Comparison of ENCODE assay signal across 8 cellular contexts in the genomic region with DNA sequence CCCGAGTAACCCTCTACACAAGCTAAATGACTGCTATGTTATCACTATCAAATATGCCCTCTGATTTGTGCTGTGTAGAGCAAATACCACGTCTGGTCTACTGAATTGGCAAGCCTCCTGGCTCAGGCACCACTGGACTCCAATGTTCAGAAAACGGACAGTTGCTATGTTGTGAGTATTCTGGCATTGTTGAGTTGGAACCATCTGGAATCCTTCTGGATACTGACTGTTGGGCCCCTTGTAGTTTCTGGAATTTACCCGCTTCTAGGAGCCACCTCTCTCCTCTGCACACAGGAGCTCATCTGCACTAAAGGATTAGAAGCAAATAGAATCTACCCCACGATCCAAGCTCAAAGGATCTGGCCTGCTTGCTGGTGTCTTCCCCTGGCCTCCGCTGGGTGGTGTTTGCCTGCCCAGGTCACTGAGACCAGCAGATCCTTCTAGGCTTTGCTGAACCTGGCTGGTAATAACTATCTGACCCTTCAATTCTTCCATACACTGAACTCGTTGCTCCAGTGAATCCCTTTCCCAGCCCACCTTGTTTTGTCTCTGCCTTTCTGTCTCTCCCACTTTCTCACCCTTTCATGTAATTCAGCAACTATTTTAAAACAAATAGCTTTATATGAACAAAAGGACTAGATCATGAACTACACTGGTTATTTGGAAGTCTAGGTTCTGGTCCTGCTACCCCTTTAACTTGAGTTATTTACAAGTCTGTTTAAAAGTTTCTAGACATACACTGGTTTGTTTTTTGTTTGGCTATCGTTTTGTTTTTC. TPM values are rescaled to one million over a fixed set of nuclear protein-coding genes. Genes with fewer than 3 reads are reported as not detected.
A peak's percentile ranks its signal among the peaks of the same experiment; 100 is the strongest.
DNase-seq lines count a peak whose midpoint lies in the region; ATAC-seq and TF ChIP-seq lines count a peak whose summit lies in the region.

No MANE protein-coding gene starts in this region.

- H3K4ac ChIP-seq in trophoblast cell (ENCODE audit: low read depth, low read length) = no peak overlapping the region

- no peak overlapping the region for H3K27ac Mint-ChIP-seq in Calu3 (ENCODE audit: unreplicated experiment)
- peak overlapping the region; percentile 89 to 96 (median 94) for H3K27ac Mint-ChIP-seq in IgD-negative memory B cell
- H3K27ac Mint-ChIP-seq in CD8-positive, alpha-beta memory T cell = no peak overlapping the region

- no peak overlapping the region for H3K9ac ChIP-seq in trophoblast cell (ENCODE audit: low read length)

- no peak overlapping the region for H4K12ac ChIP-seq in trophoblast cell (ENCODE audit: low read depth, low read length)

- peak overlapping the region; percentile 45 for H2BK5ac ChIP-seq in trophoblast cell (ENCODE audit: low read depth, low read length, poor library complexity)

- no TSS peak for BruUV-seq in Calu3 (replicated peaks; lab: Mats Ljungman, UMichigan)

- H3K79me2 ChIP-seq in trophoblast cell (ENCODE audit: control insufficient read depth, insufficient read depth, low read length, poor library complexity) = no peaks in the 10 kb centered on the region

- H3K18ac ChIP-seq in trophoblast cell (ENCODE audit: low read length) = peak overlapping the region; percentile 49

- peaks cover 6 to 15% of the 10 kb centered on the region in 2 experiments for H3K4me1 ChIP-seq in trophoblast cell (ENCODE audit: control insufficient read depth in 1 of 2, insufficient read depth in 2 of 2, low read length in 2 of 2)
- H3K4me1 ChIP-seq in CD8-positive, alpha-beta memory T cell (ENCODE audit: insufficient read depth, low read length) = no peaks in the 10 kb centered on the region

- peak overlapping the region; percentile 66 for H4K91ac ChIP-seq in trophoblast cell (ENCODE audit: low read depth, low read length)

- H3K4me1 Mint-ChIP-seq in Calu3 (ENCODE audit: low read depth, unreplicated experiment) = peaks cover 8% of the 10 kb centered on the region
- peaks cover 40 to 51% (median 42%) of the 10 kb centered on the region in 3 donors for H3K4me1 Mint-ChIP-seq in IgD-negative memory B cell
- peaks cover 15 to 24% (median 20%) of the 10 kb centered on the region in 3 donors for H3K4me1 Mint-ChIP-seq in CD8-positive, alpha-beta memory T cell

- CTCF ChIA-PET in Calu3 (lab: Charles Lee) = interaction anchor here (0.6 to 1.5 kb wide), 4 partner anchors 16 to 156 kb away, joined by 3 to 13 read pairs (median 3); no protein-coding TSS in a partner anchor
- CTCF ChIA-PET in CD8-positive, alpha-beta memory T cell (lab: Charles Lee) = no interaction called here

- H3K79me1 ChIP-seq in trophoblast cell (ENCODE audit: low read length) = peaks cover 19% of the 10 kb centered on the region

- no peak overlapping the region for H3K23ac ChIP-seq in trophoblast cell (ENCODE audit: low read length)

- H2AFZ ChIP-seq in trophoblast cell (ENCODE audit: insufficient read depth, low read length, poor library complexity) = no peak overlapping the region

- H3K9me3 Mint-ChIP-seq in Calu3 (ENCODE audit: low read depth, unreplicated experiment) (no peaks in the 10 kb centered on the region), IgD-negative memory B cell (peaks cover 0 to 2% (median 0%) of the 10 kb centered on the region in 3 donors)
- peaks cover 0 to 3% (median 0%) of the 10 kb centered on the region in 5 donors for H3K9me3 Mint-ChIP-seq in CD8-positive, alpha-beta memory T cell

- H3K4me2 ChIP-seq in trophoblast cell (ENCODE audit: low read length) = peak overlapping the region; percentile 27

- DNase-seq in Calu3 (peak; percentile 51), fibroblast of mammary gland (ENCODE audit: low read depth) (peak; percentile 30), trophoblast cell (peak in 1 of 2 donors; percentile 56), NCI-H524 treated with DMSO at 0.1 percent for 48 hours (lab: John Stamatoyannopoulos, UW) (no peak)
- DNase-seq in CD8-positive, alpha-beta memory T cell = no peak

- WGBS in trophoblast cell (ENCODE audit: extremely low coverage, insufficient coverage, insufficient read length) = no CpG with 5 or more reads among the region's 8 CpGs

- peak overlapping the region; percentile 61 for H2BK120ac ChIP-seq in trophoblast cell (ENCODE audit: insufficient read depth, low read length, poor library complexity)

- TF ChIP-seq CTCF in Calu3 (IDR thresholded peaks at IDR 0.05; ENCODE audit: unreplicated experiment) (peak; percentile 24), fibroblast of mammary gland (conservative IDR thresholded peaks at IDR 0.05; ENCODE audit: control insufficient read depth, insufficient read depth, low read depth, low read length) (peak; percentile 42)

- intact Hi-C loops in Calu3 (cut with micrococcal nuclease; ENCODE audit: unreplicated experiment) = no loop called here

- no peak overlapping the region for H3K4me3 ChIP-seq in fibroblast of mammary gland (ENCODE audit: control insufficient read depth, low read depth, low read length)
- H3K4me3 ChIP-seq in trophoblast cell (ENCODE audit: low read depth, low read length) = no peak overlapping the region
- no peak overlapping the region for H3K4me3 ChIP-seq in CD8-positive, alpha-beta memory T cell (ENCODE audit: low read length)

- H4K8ac ChIP-seq in trophoblast cell (ENCODE audit: low read depth, low read length) = no peak overlapping the region

- peaks cover 14% of the 10 kb centered on the region for H3K27me3 Mint-ChIP-seq in Calu3 (ENCODE audit: unreplicated experiment)
- no peaks in the 10 kb centered on the region for H3K27me3 Mint-ChIP-seq in IgD-negative memory B cell
- peaks cover 30 to 45% of the 10 kb centered on the region in 2 donors for H3K27me3 Mint-ChIP-seq in CD8-positive, alpha-beta memory T cell

- peaks cover 0 to 3% of the 10 kb centered on the region in 2 experiments for H3K36me3 ChIP-seq in trophoblast cell (ENCODE audit: control insufficient read depth in 1 of 2, insufficient read depth in 2 of 2, low read length in 2 of 2)
- no peaks in the 10 kb centered on the region for H3K36me3 ChIP-seq in CD8-positive, alpha-beta memory T cell (ENCODE audit: insufficient read depth, low read length)

- no peak overlapping the region for H3K14ac ChIP-seq in trophoblast cell (ENCODE audit: low read length)

- peak overlapping the region; percentile 99 for H3K27ac ChIP-seq in trophoblast cell (ENCODE audit: low read depth, low read length)
- no peak overlapping the region for H3K27ac ChIP-seq in CD8-positive, alpha-beta memory T cell (ENCODE audit: low read depth, low read length)

- POLR2A ChIA-PET in CD8-positive, alpha-beta memory T cell (lab: Charles Lee) = interaction anchor here (0.6 kb wide), 1 partner anchor 490 kb away, joined by 3 read pairs; no protein-coding TSS in a partner anchor

- H3K9me3 ChIP-seq in trophoblast cell (ENCODE audit: insufficient read depth, low read depth, low read length) = no peaks in the 10 kb centered on the region
- no peaks in the 10 kb centered on the region for H3K9me3 ChIP-seq in CD8-positive, alpha-beta memory T cell (ENCODE audit: low read length)

- H3K36me3 Mint-ChIP-seq in Calu3 (ENCODE audit: insufficient read depth, unreplicated experiment) (peaks cover 16% of the 10 kb centered on the region), IgD-negative memory B cell (no peaks in the 10 kb centered on the region)
- H3K36me3 Mint-ChIP-seq in CD8-positive, alpha-beta memory T cell = peaks cover 0 to 9% (median 2%) of the 10 kb centered on the region in 3 donors

- H3K4me3 Mint-ChIP-seq in Calu3 (ENCODE audit: low read depth, unreplicated experiment) = no peak overlapping the region
- H3K4me3 Mint-ChIP-seq in IgD-negative memory B cell = peak overlapping the region; percentile 66 to 95 (median 90)
- H3K4me3 Mint-ChIP-seq in CD8-positive, alpha-beta memory T cell = peak overlapping the region in 2 of 7 donors; percentile 3 to 33

- peak overlapping the region; percentile 81 for H2BK12ac ChIP-seq in trophoblast cell (ENCODE audit: low read length)

- no peaks in the 10 kb centered on the region for H3K27me3 ChIP-seq in trophoblast cell (ENCODE audit: insufficient read depth, low read length)
- peaks cover 21% of the 10 kb centered on the region for H3K27me3 ChIP-seq in CD8-positive, alpha-beta memory T cell (ENCODE audit: insufficient read depth, low read length, poor library complexity, severe bottlenecking)

- H2AK5ac ChIP-seq in trophoblast cell (ENCODE audit: low read length) = no peak overlapping the region

- ATAC-seq in GM21381 (IDR thresholded peaks at IDR 0.05; ENCODE audit: unreplicated experiment) = no peak
- no peak for ATAC-seq in GM18861 (IDR thresholded peaks at IDR 0.05; ENCODE audit: unreplicated experiment)

RNA-seq across cellular contexts. Expression of gene HAAO, which starts 2.1 kb away (rescaled TPM):
- total RNA-seq in Calu3 (2022) = 1.5 and 2.2 TPM in 2 replicates
- 5.7 TPM for polyA plus RNA-seq in IgD-negative memory B cell
- polyA plus RNA-seq in trophoblast cell (2013) = 14.8 and 15.0 TPM in 2 replicates
- total RNA-seq in CD8-positive, alpha-beta memory T cell = under 1 TPM; 0.27 to 0.35 TPM
- not detected for polyA plus RNA-seq in CD8-positive, alpha-beta memory T cell

RNA-seq across cellular contexts. Expression of gene OXER1, which starts 30.5 kb away (rescaled TPM):
- 0.27 and 0.59 TPM in 2 replicates for total RNA-seq in Calu3 (2022)
- polyA plus RNA-seq in IgD-negative memory B cell = 0.63 TPM
- polyA plus RNA-seq in trophoblast cell (2013) = 2.8 and 2.9 TPM in 2 replicates
- under 1 TPM in 1 of 2 experiments, not detected in 1; 0.11 TPM for total RNA-seq in CD8-positive, alpha-beta memory T cell
- polyA plus RNA-seq in CD8-positive, alpha-beta memory T cell = 0.15 TPM

Comparison
In these comparisons a context has a peak if more than half of its experiments do, and no peak if none do; other contexts are left out.
1. DNase-seq: peak in Calu3 (single experiment) and fibroblast of mammary gland (single experiment); none in NCI-H524 treated with DMSO at 0.1 percent for 48 hours (single experiment) and CD8-positive, alpha-beta memory T cell (0 of 5).
2. H3K27ac Mint-ChIP-seq: peak in IgD-negative memory B cell (3 of 3); none in Calu3 (single experiment) and CD8-positive, alpha-beta memory T cell (0 of 8).